Comparison of ENCODE assay signal across 14 cellular contexts in the genomic region with DNA sequence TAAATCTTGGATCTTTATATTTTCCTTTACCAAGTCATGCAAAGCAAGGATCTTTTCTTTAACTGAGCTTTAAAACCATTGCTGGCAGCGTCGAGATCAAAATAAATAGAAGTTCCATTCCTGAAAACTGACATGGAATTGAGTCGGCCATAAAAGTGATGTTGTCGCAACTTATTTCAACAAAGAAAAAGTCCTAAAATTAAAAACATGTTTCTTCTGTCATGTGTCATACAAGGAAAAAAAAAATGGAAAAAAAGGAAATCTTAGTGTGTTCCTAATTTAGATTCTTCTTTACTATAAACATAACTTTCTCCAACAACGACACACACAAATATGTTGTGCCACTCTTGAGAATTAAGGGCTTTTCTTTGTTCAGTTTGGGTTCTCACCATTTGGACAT. TPM values are rescaled to one million over a fixed set of nuclear protein-coding genes. Genes with fewer than 3 reads are reported as not detected.
"Had no signal": no experiment of that assay in that cellular context is flagged by ENCODE, and none has a peak within 500 bp of the region (broad histone marks: within the 10 kb centered on the region; RNA-seq: fewer than 3 reads in every experiment).

No MANE protein-coding gene starts in this region.

- H3K4me3 ChIP-seq: cardiac muscle cell had no signal

- H3K9me3 Mint-ChIP-seq: activated T-cell treated with anti-CD3 and anti-CD28 coated beads, Interleukin-2, amount 50 U/mL, for 24 hours had no signal

- H3K27me3 ChIP-seq: cardiac muscle cell, transverse colon had no signal

- ATAC-seq: activated CD4-positive, CD25-positive, alpha-beta regulatory T cell treated with anti-CD3 and anti-CD28 coated beads, Interleukin-2, amount 50 U/mL, for 24 hours had no signal

- H3K27ac ChIP-seq: cardiac muscle cell, transverse colon had no signal

- H3K9me3 ChIP-seq: spleen, transverse colon had no signal

- H3K36me3 Mint-ChIP-seq: activated CD8-positive, alpha-beta memory T cell treated with anti-CD3 and anti-CD28 coated beads, Interleukin-2, amount 10 ng/mL, durations not matched to agents 7 days and 5 days; stimulated activated naive B cell treated with anti-CD40 and anti-IgM and Interleukin-4, amounts not matched to agents 10 μg/mL and 1 μg/mL and 100 μg/mL, for 72 hours had no signal

- H3K36me3 ChIP-seq: cardiac muscle cell, spleen, transverse colon had no signal

- DNase-seq: activated CD4-positive, alpha-beta T cell treated with anti-CD3 and anti-CD28 coated beads, Interleukin-2, amount 50 U/mL, for 4 hours; activated CD8-positive, alpha-beta memory T cell treated with anti-CD3 and anti-CD28 coated beads, Interleukin-2, amount 10 ng/mL, durations not matched to agents 7 days and 5 days; activated T-cell treated with anti-CD3 and anti-CD28 coated beads, Interleukin-2, amount 50 U/mL, for 24 hours; kidney; left ventricle myocardium superior; posterior cingulate gyrus; spleen; stimulated activated CD4-positive, alpha-beta T cell treated with anti-CD3 and anti-CD28 coated beads, Interleukin-1b, Interleukin-23, amount 100 ng/mL, for 48 hours; stimulated activated naive B cell treated with anti-CD40 and anti-IgM and Interleukin-4, amounts not matched to agents 10 μg/mL and 1 μg/mL and 100 μg/mL, for 72 hours; transverse colon had no signal

- H3K27ac Mint-ChIP-seq: activated CD8-positive, alpha-beta memory T cell treated with anti-CD3 and anti-CD28 coated beads, Interleukin-2, amount 10 ng/mL, durations not matched to agents 7 days and 5 days; activated T-cell treated with anti-CD3 and anti-CD28 coated beads, Interleukin-2, amount 50 U/mL, for 24 hours; stimulated activated naive B cell treated with anti-CD40 and anti-IgM and Interleukin-4, amounts not matched to agents 10 μg/mL and 1 μg/mL and 100 μg/mL, for 72 hours; T-helper 2 cell treated with Interferon-gamma antibody and Interleukin-4, amounts not matched to agents 5 μg/mL and 100 μg/mL, for 36 hours had no signal

- FAIRE-seq: colon, kidney had no signal

- H3K4me3 Mint-ChIP-seq: activated CD8-positive, alpha-beta memory T cell treated with anti-CD3 and anti-CD28 coated beads, Interleukin-2, amount 10 ng/mL, durations not matched to agents 7 days and 5 days; activated T-cell treated with anti-CD3 and anti-CD28 coated beads, Interleukin-2, amount 50 U/mL, for 24 hours; stimulated activated naive B cell treated with anti-CD40 and anti-IgM and Interleukin-4, amounts not matched to agents 10 μg/mL and 1 μg/mL and 100 μg/mL, for 72 hours; T-helper 2 cell treated with Interferon-gamma antibody and Interleukin-4, amounts not matched to agents 5 μg/mL and 100 μg/mL, for 36 hours had no signal

- H3K27me3 Mint-ChIP-seq: activated CD8-positive, alpha-beta memory T cell treated with anti-CD3 and anti-CD28 coated beads, Interleukin-2, amount 10 ng/mL, durations not matched to agents 7 days and 5 days; activated T-cell treated with anti-CD3 and anti-CD28 coated beads, Interleukin-2, amount 50 U/mL, for 24 hours; stimulated activated naive B cell treated with anti-CD40 and anti-IgM and Interleukin-4, amounts not matched to agents 10 μg/mL and 1 μg/mL and 100 μg/mL, for 72 hours had no signal

RNA-seq across cellular contexts. Expression of gene GREM2, which starts 34.9 kb away (rescaled TPM):
- total RNA-seq: left ventricle myocardium superior had no signal
